Comparison of ENCODE assay signal across 1 cellular context in genomic region chr4:140048419-140049022, GRCh38.
TF ChIP-seq lines count a peak whose summit lies in the region.

No MANE protein-coding gene starts in this region.

TF ChIP-seq in HepG2, 621 proteins besides CTCF, POLR2A, EP300 and RAD21 (continued from another document):
- no peak for TF ChIP-seq KLF11 (CRISPR knock-in tag; IDR thresholded peaks at IDR 0.05)
- TF ChIP-seq, protein P1, sequence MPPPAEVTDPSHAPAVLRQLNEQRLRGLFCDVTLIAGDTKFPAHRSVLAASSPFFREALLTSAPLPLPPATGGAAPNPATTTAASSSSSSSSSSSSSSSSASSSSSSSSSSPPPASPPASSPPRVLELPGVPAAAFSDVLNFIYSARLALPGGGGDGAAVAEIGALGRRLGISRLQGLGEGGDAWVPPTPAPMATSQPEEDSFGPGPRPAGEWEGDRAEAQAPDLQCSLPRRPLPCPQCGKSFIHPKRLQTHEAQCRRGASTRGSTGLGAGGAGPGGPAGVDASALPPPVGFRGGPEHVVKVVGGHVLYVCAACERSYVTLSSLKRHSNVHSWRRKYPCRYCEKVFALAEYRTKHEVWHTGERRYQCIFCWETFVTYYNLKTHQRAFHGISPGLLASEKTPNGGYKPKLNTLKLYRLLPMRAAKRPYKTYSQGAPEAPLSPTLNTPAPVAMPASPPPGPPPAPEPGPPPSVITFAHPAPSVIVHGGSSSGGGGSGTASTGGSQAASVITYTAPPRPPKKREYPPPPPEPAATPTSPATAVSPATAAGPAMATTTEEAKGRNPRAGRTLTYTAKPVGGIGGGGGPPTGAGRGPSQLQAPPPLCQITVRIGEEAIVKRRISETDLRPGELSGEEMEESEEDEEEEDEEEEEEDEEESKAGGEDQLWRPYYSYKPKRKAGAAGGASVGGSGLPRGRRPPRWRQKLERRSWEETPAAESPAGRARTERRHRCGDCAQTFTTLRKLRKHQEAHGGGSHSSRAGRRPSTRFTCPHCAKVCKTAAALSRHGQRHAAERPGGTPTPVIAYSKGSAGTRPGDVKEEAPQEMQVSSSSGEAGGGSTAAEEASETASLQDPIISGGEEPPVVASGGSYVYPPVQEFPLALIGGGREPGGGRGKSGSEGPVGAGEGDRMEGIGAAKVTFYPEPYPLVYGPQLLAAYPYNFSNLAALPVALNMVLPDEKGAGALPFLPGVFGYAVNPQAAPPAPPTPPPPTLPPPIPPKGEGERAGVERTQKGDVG (CRISPR knock-in tag; IDR thresholded peaks at IDR 0.05; ENCODE audit: borderline replicate concordance) = no peak
- TF ChIP-seq IKZF1 (IDR thresholded peaks at IDR 0.05) = no peak
- TF ChIP-seq SNAI1 (CRISPR knock-in tag; IDR thresholded peaks at IDR 0.05; ENCODE audit: borderline replicate concordance) = no peak
- TF ChIP-seq EZH2 (conservative IDR thresholded peaks at IDR 0.05; ENCODE audit: low read depth, low read length) = no peak
- no peak for TF ChIP-seq MXD1 (CRISPR knock-in tag; IDR thresholded peaks at IDR 0.05)
- TF ChIP-seq ZFYVE20 (CRISPR knock-in tag; IDR thresholded peaks at IDR 0.05; ENCODE audit: borderline replicate concordance, low read depth) = no peak
- TF ChIP-seq, protein P2, sequence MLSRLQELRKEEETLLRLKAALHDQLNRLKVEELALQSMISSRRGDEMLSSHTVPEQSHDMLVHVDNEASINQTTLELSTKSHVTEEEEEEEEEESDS (CRISPR knock-in tag; IDR thresholded peaks at IDR 0.05; ENCODE audit: borderline replicate concordance) = no peak
- no peak for TF ChIP-seq TOPORS (CRISPR knock-in tag; IDR thresholded peaks at IDR 0.05)
- no peak for TF ChIP-seq HNRNPK (IDR thresholded peaks at IDR 0.05; ENCODE audit: low read depth, low read length, poor library complexity, severe bottlenecking)
- no peak for TF ChIP-seq TFDP1 (CRISPR knock-in tag; IDR thresholded peaks at IDR 0.05; ENCODE audit: borderline replicate concordance)
- no peak for TF ChIP-seq MTF1 (CRISPR knock-in tag; IDR thresholded peaks at IDR 0.05)
- TF ChIP-seq HDAC6 (IDR thresholded peaks at IDR 0.05; ENCODE audit: low read depth, low read length) = no peak
- TF ChIP-seq TBL1XR1 (IDR thresholded peaks at IDR 0.05; ENCODE audit: borderline replicate concordance, low read length, partially characterized antibody) = no peak
TF ChIP-seq in HepG2: peak in this region for 0.
